Comparison of ENCODE assay signal across 20 cellular contexts in genomic region chr22:41260871-41261270, GRCh38.
"Had no signal": no experiment of that assay in that cellular context is flagged by ENCODE, and none has a peak within 500 bp of the region (broad histone marks: within the 10 kb centered on the region; RNA-seq: fewer than 3 reads in every experiment).

No MANE protein-coding gene starts in this region.

- H3K27me3 ChIP-seq: brain microvascular endothelial cell, suprapubic skin, transverse colon, vagina had no signal

- H3K27ac Mint-ChIP-seq: activated CD4-positive, alpha-beta T cell treated with anti-CD3 and anti-CD28 coated beads, Interleukin-2, amount 10 ng/mL, durations not matched to agents 7 days and 5 days; activated CD8-positive, alpha-beta T cell treated with anti-CD3 and anti-CD28 coated beads, Interleukin-2, amount 10 ng/mL, durations not matched to agents 7 days and 5 days; activated naive CD8-positive, alpha-beta T cell treated with anti-CD3 and anti-CD28 coated beads, Interleukin-2, amount 50 U/mL, for 24 hours; effector memory CD8-positive, alpha-beta T cell; mesothelial cell of epicardium; progenitor cell of endocrine pancreas had no signal

- H3K27ac ChIP-seq: brain microvascular endothelial cell, skin epidermis, suprapubic skin, transverse colon, vagina had no signal

- H3K4me3 ChIP-seq: skin epidermis, suprapubic skin, transverse colon, vagina had no signal

- H3K9me3 ChIP-seq: suprapubic skin, transverse colon, vagina had no signal

- H3K4me3 Mint-ChIP-seq: activated CD4-positive, alpha-beta T cell treated with anti-CD3 and anti-CD28 coated beads, Interleukin-2, amount 10 ng/mL, durations not matched to agents 7 days and 5 days; activated CD8-positive, alpha-beta T cell treated with anti-CD3 and anti-CD28 coated beads, Interleukin-2, amount 10 ng/mL, durations not matched to agents 7 days and 5 days; activated naive CD4-positive, alpha-beta T cell treated with anti-CD3 and anti-CD28 coated beads, Interleukin-2, amount 10 ng/mL, durations not matched to agents 7 days and 5 days; activated naive CD8-positive, alpha-beta T cell treated with anti-CD3 and anti-CD28 coated beads, Interleukin-2, amount 50 U/mL, for 24 hours; activated T-cell treated with anti-CD3 and anti-CD28 coated beads, Interleukin-2, amount 50 U/mL, for 24 hours; effector memory CD8-positive, alpha-beta T cell; mesothelial cell of epicardium; neural crest cell; stimulated activated naive CD8-positive, alpha-beta T cell treated with anti-CD3 and anti-CD28 coated beads, Interleukin-15, amount 100 ng/mL, for 72 hours had no signal

- H3K27me3 Mint-ChIP-seq: activated CD4-positive, alpha-beta T cell treated with anti-CD3 and anti-CD28 coated beads, Interleukin-2, amount 10 ng/mL, durations not matched to agents 7 days and 5 days; activated naive CD4-positive, alpha-beta T cell treated with anti-CD3 and anti-CD28 coated beads, Interleukin-2, amount 10 ng/mL, durations not matched to agents 7 days and 5 days; activated naive CD8-positive, alpha-beta T cell treated with anti-CD3 and anti-CD28 coated beads, Interleukin-2, amount 50 U/mL, for 24 hours; activated T-cell treated with anti-CD3 and anti-CD28 coated beads, Interleukin-2, amount 50 U/mL, for 24 hours; effector memory CD8-positive, alpha-beta T cell; progenitor cell of endocrine pancreas; stimulated activated naive CD8-positive, alpha-beta T cell treated with anti-CD3 and anti-CD28 coated beads, Interleukin-15, amount 100 ng/mL, for 72 hours had no signal

- H3K4me1 ChIP-seq: transverse colon had no signal

- H3K9me3 Mint-ChIP-seq: activated CD4-positive, alpha-beta T cell treated with anti-CD3 and anti-CD28 coated beads, Interleukin-2, amount 10 ng/mL, durations not matched to agents 7 days and 5 days; activated naive CD4-positive, alpha-beta T cell treated with anti-CD3 and anti-CD28 coated beads, Interleukin-2, amount 10 ng/mL, durations not matched to agents 7 days and 5 days; activated naive CD8-positive, alpha-beta T cell treated with anti-CD3 and anti-CD28 coated beads, Interleukin-2, amount 50 U/mL, for 24 hours; activated T-cell treated with anti-CD3 and anti-CD28 coated beads, Interleukin-2, amount 50 U/mL, for 24 hours; effector memory CD8-positive, alpha-beta T cell; mesothelial cell of epicardium; neural crest cell; stimulated activated naive CD8-positive, alpha-beta T cell treated with anti-CD3 and anti-CD28 coated beads, Interleukin-15, amount 100 ng/mL, for 72 hours had no signal

- H3K4me1 Mint-ChIP-seq: activated CD4-positive, alpha-beta T cell treated with anti-CD3 and anti-CD28 coated beads, Interleukin-2, amount 10 ng/mL, durations not matched to agents 7 days and 5 days; activated naive CD4-positive, alpha-beta T cell treated with anti-CD3 and anti-CD28 coated beads, Interleukin-2, amount 10 ng/mL, durations not matched to agents 7 days and 5 days; mesothelial cell of epicardium; neural crest cell had no signal

- DNase-seq: activated CD4-positive, alpha-beta T cell treated with anti-CD3 and anti-CD28 coated beads, Interleukin-2, amount 10 ng/mL, durations not matched to agents 7 days and 5 days; activated CD8-positive, alpha-beta T cell treated with anti-CD3 and anti-CD28 coated beads, Interleukin-2, amount 10 ng/mL, durations not matched to agents 7 days and 5 days; activated naive CD4-positive, alpha-beta T cell treated with anti-CD3 and anti-CD28 coated beads, Interleukin-2, amount 10 ng/mL, durations not matched to agents 7 days and 5 days; activated naive CD8-positive, alpha-beta T cell treated with anti-CD3 and anti-CD28 coated beads, Interleukin-2, amount 50 U/mL, for 24 hours; activated T-cell treated with anti-CD3 and anti-CD28 coated beads, Interleukin-2, amount 50 U/mL, for 24 hours; anterior cingulate cortex; brain microvascular endothelial cell; cerebellar nuclear complex; dermis blood vessel endothelial cell; effector memory CD8-positive, alpha-beta T cell; hippocampal formation; stimulated activated naive CD8-positive, alpha-beta T cell treated with anti-CD3 and anti-CD28 coated beads, Interleukin-15, amount 100 ng/mL, for 72 hours; T1000; transverse colon had no signal

- ATAC-seq: activated CD8-positive, alpha-beta T cell treated with anti-CD3 and anti-CD28 coated beads, Interleukin-2, amount 10 ng/mL, durations not matched to agents 7 days and 5 days; activated naive CD8-positive, alpha-beta T cell treated with anti-CD3 and anti-CD28 coated beads, Interleukin-2, amount 50 U/mL, for 24 hours; effector memory CD8-positive, alpha-beta T cell; stimulated activated naive CD8-positive, alpha-beta T cell treated with anti-CD3 and anti-CD28 coated beads, Interleukin-15, amount 100 ng/mL, for 72 hours had no signal
